ENCODE assay signal across 8 cellular contexts in genomic region chr1:201170533-201171062, GRCh38. TPM values are rescaled to one million over a fixed set of nuclear protein-coding genes. Genes with fewer than 3 reads are reported as not detected.
DNase-seq lines count a peak whose midpoint lies in the region; ATAC-seq lines count a peak whose summit lies in the region.

No MANE protein-coding gene starts in this region.

- no peak overlapping the region for H2BK120ac ChIP-seq in mesenchymal stem cell (ENCODE audit: low read depth, low read length)

- H3K9ac ChIP-seq in mesenchymal stem cell (ENCODE audit: low read length): peak overlapping the region; percentile 91

- H3K23ac ChIP-seq in mesenchymal stem cell (ENCODE audit: low read length in 2 of 2): peak overlapping the region in 1 of 2 experiments; percentile 24

- H2BK12ac ChIP-seq in mesenchymal stem cell (ENCODE audit: low read length in 2 of 2): no peak overlapping the region

- no peak overlapping the region for H4K91ac ChIP-seq in mesenchymal stem cell (ENCODE audit: low read length)

- peak overlapping the region; percentile 85 to 96 (median 90) for H3K4me3 Mint-ChIP-seq in CD4-positive, alpha-beta memory T cell

- H3K27ac Mint-ChIP-seq in CD4-positive, alpha-beta memory T cell: peak overlapping the region in 6 of 7 donors; percentile 74 to 91 (median 84)

- no peaks in the 10 kb centered on the region for H3K36me3 Mint-ChIP-seq in CD4-positive, alpha-beta memory T cell

- peaks cover 8% of the 10 kb centered on the region for H3K4me1 ChIP-seq in CD4-positive, alpha-beta memory T cell (ENCODE audit: insufficient read depth, low read length)
- peaks cover 9% of the 10 kb centered on the region for H3K4me1 ChIP-seq in effector memory CD4-positive, alpha-beta T cell (ENCODE audit: control insufficient read depth, insufficient read depth, low read length, poor library complexity, severe bottlenecking)
- H3K4me1 ChIP-seq in mesenchymal stem cell (ENCODE audit: control insufficient read depth, insufficient read depth, low read depth, low read length): peaks cover 7% of the 10 kb centered on the region

- H3K4ac ChIP-seq in mesenchymal stem cell (ENCODE audit: low read depth in 1 of 2, low read length in 2 of 2): no peak overlapping the region

- H4K8ac ChIP-seq in mesenchymal stem cell (ENCODE audit: low read length): no peak overlapping the region

- H3K27ac ChIP-seq in CD4-positive, alpha-beta memory T cell (ENCODE audit: low read depth, low read length): peak overlapping the region; percentile 52
- H3K27ac ChIP-seq in effector memory CD4-positive, alpha-beta T cell (ENCODE audit: insufficient read depth, low read length, poor library complexity, severe bottlenecking): peak overlapping the region; percentile 39
- peak overlapping the region; percentile 46 for H3K27ac ChIP-seq in mesenchymal stem cell (ENCODE audit: low read length, poor library complexity, severe bottlenecking)

- no peaks in the 10 kb centered on the region for H3K79me1 ChIP-seq in mesenchymal stem cell (replicated peaks; ENCODE audit: low read length, poor library complexity, severe bottlenecking)

- no peak overlapping the region for H3K14ac ChIP-seq in mesenchymal stem cell (ENCODE audit: low read length in 2 of 2)

- peak; percentile 63 to 82 (median 65) for DNase-seq in CD4-positive, alpha-beta memory T cell
- DNase-seq in NCI-H82 treated with DMSO at 0.1 percent for 48 hours (lab: John Stamatoyannopoulos, UW; ENCODE audit: unreplicated experiment): peak; percentile 93
- peak; percentile 90 for DNase-seq in activated CD8-positive, alpha-beta memory T cell treated with anti-CD3 and anti-CD28 coated beads for 24 hours
- DNase-seq in effector memory CD4-positive, alpha-beta T cell: peak; percentile 57 to 71 (median 61)
- peak; percentile 95 for DNase-seq in mesenchymal stem cell
- peak; percentile 47 for DNase-seq in stimulated activated CD8-positive, alpha-beta memory T cell treated with anti-CD3 and anti-CD28 coated beads, Interleukin-12 subunit alpha, Interleukin-12 subunit beta, amount 100 ng/mL, for 24 hours (ENCODE audit: extremely low read depth)

- H2BK15ac ChIP-seq in mesenchymal stem cell (ENCODE audit: low read depth, poor library complexity, severe bottlenecking): peak overlapping the region; percentile 78

- peak overlapping the region; percentile 99 for H3K4me2 ChIP-seq in mesenchymal stem cell (ENCODE audit: low read length, poor library complexity, severe bottlenecking)

- H3K27me3 Mint-ChIP-seq in CD4-positive, alpha-beta memory T cell: peaks cover 2 to 3% of the 10 kb centered on the region in 2 donors

- H3K27me3 ChIP-seq in CD4-positive, alpha-beta memory T cell (ENCODE audit: insufficient read depth, low read length): no peaks in the 10 kb centered on the region
- H3K27me3 ChIP-seq in effector memory CD4-positive, alpha-beta T cell (replicated peaks; ENCODE audit: control insufficient read depth, insufficient read depth, low read length, poor library complexity, severe bottlenecking): no peaks in the 10 kb centered on the region
- H3K27me3 ChIP-seq in mesenchymal stem cell (ENCODE audit: control insufficient read depth in 1 of 2, insufficient read depth in 1 of 2, low read length in 2 of 2): peaks cover 4 to 11% of the 10 kb centered on the region in 2 experiments

- peak overlapping the region; percentile 43 to 72 for H3K4me3 ChIP-seq in CD4-positive, alpha-beta memory T cell (ENCODE audit: low read length in 2 of 2)
- H3K4me3 ChIP-seq in effector memory CD4-positive, alpha-beta T cell (ENCODE audit: insufficient read depth, low read depth, low read length, poor library complexity, severe bottlenecking): peak overlapping the region; percentile 68
- peak overlapping the region; percentile 65 to 85 for H3K4me3 ChIP-seq in mesenchymal stem cell (ENCODE audit: insufficient read depth in 1 of 2, low read depth in 1 of 2, low read length in 2 of 2)

- peak; percentile 97 for ATAC-seq in GM19455 (IDR thresholded peaks at IDR 0.05; ENCODE audit: unreplicated experiment)
- ATAC-seq in HG03571 (IDR thresholded peaks at IDR 0.05; ENCODE audit: unreplicated experiment): peak; percentile 95

- no peak overlapping the region for H2BK5ac ChIP-seq in mesenchymal stem cell (ENCODE audit: low read depth, low read length, poor library complexity, severe bottlenecking)

- POLR2A ChIA-PET in CD4-positive, alpha-beta memory T cell (lab: Charles Lee; ENCODE audit: partially characterized antibody): interaction anchor here (0.5 to 1.8 kb wide), 4 partner anchors 12 to 1775 kb away, joined by 3 to 7 read pairs (median 4); partner anchors contain the start of gene TMEM9

- H3K18ac ChIP-seq in mesenchymal stem cell (ENCODE audit: low read depth in 1 of 2, low read length in 2 of 2): peak overlapping the region in 1 of 2 experiments; percentile 70

- H3K36me3 ChIP-seq in CD4-positive, alpha-beta memory T cell (ENCODE audit: insufficient read depth, low read length): no peaks in the 10 kb centered on the region
- no peaks in the 10 kb centered on the region for H3K36me3 ChIP-seq in effector memory CD4-positive, alpha-beta T cell (ENCODE audit: control insufficient read depth, insufficient read depth, low read length)
- no peaks in the 10 kb centered on the region for H3K36me3 ChIP-seq in mesenchymal stem cell (ENCODE audit: control insufficient read depth in 1 of 2, insufficient read depth in 2 of 2, low read depth in 1 of 2, low read length in 2 of 2)

- H3K4me1 Mint-ChIP-seq in CD4-positive, alpha-beta memory T cell: peaks cover 3 to 19% (median 10%) of the 10 kb centered on the region in 4 donors

- intact Hi-C loops in CD4-positive, alpha-beta memory T cell (cut with micrococcal nuclease): loop anchor here (1.0 kb wide), 1 partner anchor 16 kb away; the partner anchor contains the start of gene TMEM9

- H2AK5ac ChIP-seq in mesenchymal stem cell (ENCODE audit: low read length, severe bottlenecking): no peak overlapping the region

- H3K9me3 Mint-ChIP-seq in CD4-positive, alpha-beta memory T cell: no peaks in the 10 kb centered on the region

- WGBS in mesenchymal stem cell: under 1% methylated on average over 26 of the region's 26 CpGs

- H3K9me3 ChIP-seq in CD4-positive, alpha-beta memory T cell (ENCODE audit: control insufficient read depth in 1 of 2, low read length in 2 of 2): no peaks in the 10 kb centered on the region
- H3K9me3 ChIP-seq in effector memory CD4-positive, alpha-beta T cell (ENCODE audit: control insufficient read depth, low read length): no peaks in the 10 kb centered on the region
- no peaks in the 10 kb centered on the region for H3K9me3 ChIP-seq in mesenchymal stem cell (ENCODE audit: control insufficient read depth, low read length)

- CTCF ChIA-PET in CD4-positive, alpha-beta memory T cell (lab: Charles Lee; ENCODE audit: partially characterized antibody): interaction anchor here (0.8 to 2.4 kb wide), 3 partner anchors 10 to 17 kb away, joined by 3 to 9 read pairs (median 6); partner anchors contain the start of gene TMEM9

- peak overlapping the region; percentile 91 for H2AFZ ChIP-seq in mesenchymal stem cell (ENCODE audit: low read depth, low read length)

RNA-seq across cellular contexts. Expression of gene TMEM9, which starts 16.3 kb away (rescaled TPM):
- 10 to 100 TPM; 20.6 to 21.1 TPM for total RNA-seq in CD4-positive, alpha-beta memory T cell
- 10 to 100 TPM; 25.4 to 64.3 TPM for polyA plus RNA-seq in CD4-positive, alpha-beta memory T cell
- 37.8 TPM for polyA plus RNA-seq in mesenchymal stem cell (2013, experiment 1 of 2)
- 38.6 TPM for polyA plus RNA-seq in mesenchymal stem cell (2013, experiment 2 of 2)

RNA-seq across cellular contexts. Expression of gene IGFN1, which starts 20.0 kb away (rescaled TPM):
- total RNA-seq in CD4-positive, alpha-beta memory T cell: not detected
- not detected for polyA plus RNA-seq in CD4-positive, alpha-beta memory T cell
- polyA plus RNA-seq in mesenchymal stem cell (2013, experiment 1 of 2): not detected
- 0.03 TPM for polyA plus RNA-seq in mesenchymal stem cell (2013, experiment 2 of 2)

RNA-seq across cellular contexts. Expression of gene ASCL5, which starts 43.6 kb away (rescaled TPM):
- under 1 TPM in 1 of 2 experiments, not detected in 1; 0.30 TPM for total RNA-seq in CD4-positive, alpha-beta memory T cell
- polyA plus RNA-seq in CD4-positive, alpha-beta memory T cell: not detected
- polyA plus RNA-seq in mesenchymal stem cell (2013, experiment 1 of 2): not detected
- polyA plus RNA-seq in mesenchymal stem cell (2013, experiment 2 of 2): 0.03 TPM

RNA-seq across cellular contexts. Expression of gene CACNA1S, which starts 58.4 kb away (rescaled TPM):
- not detected for total RNA-seq in CD4-positive, alpha-beta memory T cell
- polyA plus RNA-seq in CD4-positive, alpha-beta memory T cell: not detected
- not detected for polyA plus RNA-seq in mesenchymal stem cell (2013, experiment 1 of 2)
- not detected for polyA plus RNA-seq in mesenchymal stem cell (2013, experiment 2 of 2)

Comparison
In these comparisons a context has a peak if more than half of its experiments do, and no peak if none do; other contexts are left out.
1. Peak in every context shown above with its lines: DNase-seq, ATAC-seq, H3K4me3 ChIP-seq and H3K27ac ChIP-seq.